ENCODE assay signal across 8 cellular contexts in genomic region chr7:64887756-64888508, GRCh38. TPM values are rescaled to one million over a fixed set of nuclear protein-coding genes. Genes with fewer than 3 reads are reported as not detected.
DNase-seq lines count a peak whose midpoint lies in the region; ATAC-seq and TF ChIP-seq lines count a peak whose summit lies in the region.

No MANE protein-coding gene starts in this region.

- H3K27ac ChIP-seq in ovary (no peak overlapping the region), GM23248 (no peak overlapping the region)

- WGBS in ovary, 3 donors: 23 to 27% (median 27%) methylated on average over 13 of the region's 13 CpGs
- 57 to 68% methylated on average over 11 to 13 of the region's 13 CpGs for WGBS in GM23248 (ENCODE audit: low coverage in 1 of 2, low lambda C conversion rate in 2 of 2, missing lambda C conversion rate in 2 of 2), 2 experiments

- H3K27me3 ChIP-seq in ovary: no peaks in the 10 kb centered on the region
- H3K27me3 ChIP-seq in GM23248 (replicated peaks; ENCODE audit: insufficient read depth): no peaks in the 10 kb centered on the region

- H3K79me2 ChIP-seq in GM23248 (ENCODE audit: insufficient read depth): no peaks in the 10 kb centered on the region

- no peak for TF ChIP-seq CTCF in ovary (IDR thresholded peaks at IDR 0.05)

- H3K4me1 ChIP-seq in ovary (ENCODE audit: insufficient read depth) (peaks cover 11% of the 10 kb centered on the region), GM23248 (ENCODE audit: insufficient read depth) (peaks cover 11% of the 10 kb centered on the region)

- H3K4me3 ChIP-seq in ovary: peak overlapping the region; percentile 39
- no peak overlapping the region for H3K4me3 ChIP-seq in GM23248

- H3K9me3 ChIP-seq in ovary (no peaks in the 10 kb centered on the region), GM23248 (ENCODE audit: low read depth) (no peaks in the 10 kb centered on the region)

- intact Hi-C loops in cardiac septum (cut with DNase I) (no loop called here), ovary (cut with DNase I) (no loop called here)

- no peak overlapping the region for H3K9ac ChIP-seq in GM23248

- in situ Hi-C loops in GM23248 (cut with MboI): no loop called here

- TF ChIP-seq POLR2A in ovary (IDR thresholded peaks at IDR 0.05): no peak

- no peak overlapping the region for H2AFZ ChIP-seq in GM23248

- DNase-seq in AG20443 (ENCODE audit: low spot score) (peak; percentile 17), cardiac septum (ENCODE audit: low spot score) (peak; percentile 85), ovary (peak in 2 of 5 donors; percentile 33 to 52), GM23248 (no peak), NCI-H1048 (lab: John Stamatoyannopoulos, UW) (no peak)
- peak; percentile 65 to 70 for DNase-seq in activated T-cell treated with anti-CD3 and anti-CD28 coated beads, Interleukin-2, amount 50 U/mL, for 48 hours

- ATAC-seq in HG03354 (IDR thresholded peaks at IDR 0.05; ENCODE audit: poor library complexity, severe bottlenecking, unreplicated experiment) (peak; percentile 42), HG03342 (IDR thresholded peaks at IDR 0.05; ENCODE audit: unreplicated experiment) (no peak)

- no peaks in the 10 kb centered on the region for H4K20me1 ChIP-seq in GM23248 (ENCODE audit: insufficient read depth)

- H3K36me3 ChIP-seq in ovary: no peaks in the 10 kb centered on the region
- H3K36me3 ChIP-seq in GM23248 (ENCODE audit: low read depth): no peaks in the 10 kb centered on the region

- H3K4me2 ChIP-seq in GM23248 (ENCODE audit: unreplicated experiment): no peak overlapping the region

- H3F3A ChIP-seq in GM23248 (ENCODE audit: insufficient read depth): 0 out of 2 replicates have a peak, but pooled peaks cover 5% of the 10 kb centered on the region

- no peak for TF ChIP-seq EP300 in ovary (IDR thresholded peaks at IDR 0.05)

- H3K9me2 ChIP-seq in GM23248 (ENCODE audit: insufficient read depth): no peaks in the 10 kb centered on the region

RNA-seq across cellular contexts. Expression of gene ZNF273, which starts 15.1 kb away (rescaled TPM):
- total RNA-seq in cardiac septum (3.0 TPM), ovary (10 to 100 TPM in 1 of 7 donors, 1 to 10 TPM in 6; 4.4 to 13.0 (median 7.3) TPM)
- polyA plus RNA-seq in ovary (1 to 10 TPM; 4.8 to 5.2 TPM), GM23248 (2016; fragmentation: Nextera tagmentation; extraction: Ambion mirVana) (2.1 and 4.1 TPM in 2 replicates)
- total RNA-seq in GM23248 (2014; rRNA removed; shearing (Covaris generic)): 4.8 and 8.3 TPM in 2 replicates

Comparison
In these comparisons a context has a peak if more than half of its experiments do, and no peak if none do; other contexts are left out.
1. DNase-seq: peak in AG20443 (single experiment), activated T-cell treated with anti-CD3 and anti-CD28 coated beads, Interleukin-2, amount 50 U/mL, for 48 hours (2 of 2) and cardiac septum (single experiment); none in GM23248 (single experiment) and NCI-H1048 (single experiment).